In the genomic region with DNA sequence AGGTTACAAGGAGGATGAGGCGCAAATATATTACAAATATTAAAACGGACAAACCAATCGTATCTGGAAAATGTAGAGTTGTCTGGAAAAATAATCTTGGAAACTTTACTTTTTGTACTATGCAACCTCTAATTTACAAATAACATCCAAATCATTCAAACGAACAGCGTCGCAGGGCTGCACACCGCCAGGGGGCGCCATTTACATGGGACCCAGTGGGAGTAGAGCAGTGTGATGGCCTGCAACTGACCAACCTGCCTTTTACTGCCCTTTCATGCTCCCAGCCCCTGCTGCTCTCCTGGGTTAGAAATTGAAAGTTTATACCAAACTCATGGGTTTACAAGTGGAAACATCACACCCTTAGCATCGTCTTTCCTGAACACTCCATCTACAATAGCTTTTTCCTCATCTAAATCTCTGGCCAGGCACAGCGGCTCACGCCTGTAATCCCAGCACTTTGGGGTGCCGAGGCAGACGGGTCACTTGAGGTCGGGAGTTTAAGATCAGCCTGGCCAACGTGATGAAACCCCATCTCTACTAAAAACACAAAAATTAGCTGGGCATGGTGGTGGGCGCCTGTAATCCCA, we compare ENCODE assay signal across 8 cellular contexts. TPM values are rescaled to one million over a fixed set of nuclear protein-coding genes. Genes with fewer than 3 reads are reported as not detected.
DNase-seq lines count a peak whose midpoint lies in the region; ATAC-seq, FAIRE-seq and TF ChIP-seq lines count a peak whose summit lies in the region.

No MANE protein-coding gene starts in this region.

- ATAC-seq in left ventricle myocardium superior (no peak), GM18517 (IDR thresholded peaks at IDR 0.05; ENCODE audit: unreplicated experiment) (no peak), HG03139 (IDR thresholded peaks at IDR 0.05; ENCODE audit: unreplicated experiment) (no peak)

- no peak overlapping the region for H3K4me3 ChIP-seq in HFF-Myc (replicated peaks; ENCODE audit: low read depth, low read length)

- intact Hi-C loops in left ventricle myocardium superior (cut with micrococcal nuclease) = no loop called here

- FAIRE-seq in RCC 7860 (lab: Jason Lieb, UNC) = no peak

- DNase-seq in CD1c-positive myeloid dendritic cell (ENCODE audit: extremely low spot score) (peak; percentile 75), HFF-Myc (ENCODE audit: extremely low read depth, low read depth) (no peak), RCC 7860 (ENCODE audit: low spot score) (peak; percentile 36), activated gamma-delta T cell treated with Interleukin-2 at 50 U/mL for 16 hours (peak; percentile 59), left ventricle myocardium superior (peak; percentile 59)
- peak; percentile 82 for DNase-seq in stimulated activated CD4-positive, alpha-beta T cell treated with anti-CD3 and anti-CD28 coated beads, Interleukin-15, amount 100 ng/mL, for 24 hours

- TF ChIP-seq CTCF in HFF-Myc (IDR thresholded peaks at IDR 0.05; ENCODE audit: low read depth, low read length, missing control alignments) = peak; percentile 92

RNA-seq across cellular contexts. Expression of gene PITPNC1, which starts 10.0 kb away (rescaled TPM):
- 11.0 TPM for total RNA-seq in left ventricle myocardium superior

RNA-seq across cellular contexts. Expression of gene PSMD12, which starts 20.7 kb away (rescaled TPM):
- 47.0 TPM for total RNA-seq in left ventricle myocardium superior
